Comparison of ENCODE assay signal across 33 cellular contexts in genomic region chr11:105179542-105180278, GRCh38. TPM values are rescaled to one million over a fixed set of nuclear protein-coding genes. Genes with fewer than 3 reads are reported as not detected.
A peak's percentile ranks its signal among the peaks of the same experiment; 100 is the strongest.
DNase-seq lines count a peak whose midpoint lies in the region; ATAC-seq, FAIRE-seq and TF ChIP-seq lines count a peak whose summit lies in the region.
"Had no signal": no experiment of that assay in that cellular context is flagged by ENCODE, and none has a peak within 500 bp of the region (broad histone marks: within the 10 kb centered on the region; RNA-seq: fewer than 3 reads in every experiment).

No MANE protein-coding gene starts in this region.

- 9% methylated on average over 5 of the region's 5 CpGs for WGBS in HepG2 (ENCODE audit: low lambda C conversion rate)
- WGBS in right lobe of liver (ENCODE audit: insufficient coverage, low coverage, low lambda C conversion rate, missing lambda C conversion rate), result 31% methylated on average over 5 of the region's 5 CpGs
- 29 to 58% (median 44%) methylated on average over 5 of the region's 5 CpGs for WGBS in small intestine, 3 donors

- TF ChIP-seq RAD21 in HepG2 (CRISPR knock-in tag; IDR thresholded peaks at IDR 0.05), result no peak

- H3K4me2 ChIP-seq in HepG2 (ENCODE audit: low read depth, low read length), result peak overlapping the region; percentile 38; the same call in 1 of the 2 replicates
- no peak overlapping the region for H3K4me2 ChIP-seq in astrocyte (ENCODE audit: low read length)

- H3K9me3 ChIP-seq in HepG2 (ENCODE audit: low read length) (no peaks in the 10 kb centered on the region), right lobe of liver (no peaks in the 10 kb centered on the region), astrocyte (ENCODE audit: insufficient read depth, low read depth, low read length) (no peaks in the 10 kb centered on the region), small intestine (ENCODE audit: control insufficient read depth, low read depth) (no peaks in the 10 kb centered on the region)
- H3K9me3 ChIP-seq: ascending aorta, spleen had no signal

- POLR2A ChIA-PET in HepG2 (lab: Yijun Ruan, JAX), result interaction anchor here (1.0 to 1.3 kb wide), 2 partner anchors 9 to 23 kb away, joined by 3 to 5 read pairs; no protein-coding TSS in a partner anchor
- POLR2A ChIA-PET in activated CD4-positive, alpha-beta T cell treated with anti-CD3 and anti-CD28 coated beads for 36 hours (lab: Charles Lee), result no interaction called here

- TF ChIP-seq CTCF in HepG2 (CRISPR knock-in tag; IDR thresholded peaks at IDR 0.05), result no peak
- TF ChIP-seq CTCF in right lobe of liver (IDR thresholded peaks at IDR 0.05), result no peak
- TF ChIP-seq CTCF in astrocyte (IDR thresholded peaks at IDR 0.05; ENCODE audit: insufficient read depth, low read depth, low read length), result no peak

- H3K27me3 ChIP-seq in HepG2 (ENCODE audit: control insufficient read depth in 1 of 2, insufficient read depth in 2 of 2, low read length in 2 of 2), result no peaks in the 10 kb centered on the region
- H3K27me3 ChIP-seq in right lobe of liver, result no peaks in the 10 kb centered on the region
- no peaks in the 10 kb centered on the region for H3K27me3 ChIP-seq in astrocyte (ENCODE audit: insufficient read depth, low read length)
- no peaks in the 10 kb centered on the region for H3K27me3 ChIP-seq in small intestine (ENCODE audit: control insufficient read depth in 2 of 2, insufficient read depth in 2 of 2, low read length in 2 of 2)
- H3K27me3 ChIP-seq: ascending aorta, dorsolateral prefrontal cortex, spleen had no signal

- no peaks in the 10 kb centered on the region for H3K36me3 Mint-ChIP-seq in astrocyte (ENCODE audit: low read depth, unreplicated experiment)
- H3K36me3 Mint-ChIP-seq in activated CD4-positive, alpha-beta T cell treated with anti-CD3 and anti-CD28 coated beads for 36 hours (ENCODE audit: low read depth), result no peaks in the 10 kb centered on the region
- H3K36me3 Mint-ChIP-seq: activated naive CD8-positive, alpha-beta T cell; stimulated activated effector memory CD8-positive, alpha-beta T cell treated with anti-CD3 and anti-CD28 coated beads, Interleukin-12 subunit alpha, Interleukin-12 subunit beta, amount 100 ng/mL, for 72 hours had no signal

- in situ Hi-C loops in HepG2 (cut with HindIII; ENCODE audit: extremely low pct_ligation_motif_present, low pct_unique_long_range_greater_than_20kb), result no loop called here

- FAIRE-seq in HepG2 (lab: Jason Lieb, UNC) (no peak), astrocyte (lab: Jason Lieb, UNC) (no peak), small intestine (lab: Jason Lieb, UNC) (no peak)
- FAIRE-seq: endothelial cell of umbilical vein, H54 had no signal

- no peak for TF ChIP-seq POLR2A in HepG2 (IDR thresholded peaks at IDR 0.05; ENCODE audit: insufficient read depth in 1 of 2, low read depth in 2 of 2, low read length in 2 of 2)
- TF ChIP-seq POLR2A in right lobe of liver (IDR thresholded peaks at IDR 0.05), result no peak

- H3K27me3 Mint-ChIP-seq in astrocyte (ENCODE audit: low read depth, unreplicated experiment), result no peaks in the 10 kb centered on the region
- peaks cover 7% of the 10 kb centered on the region for H3K27me3 Mint-ChIP-seq in activated CD4-positive, alpha-beta T cell treated with anti-CD3 and anti-CD28 coated beads for 36 hours

- TF ChIP-seq EP300 in HepG2 (IDR thresholded peaks at IDR 0.05; ENCODE audit: low read depth in 2 of 2, low read length in 2 of 2) (0 out of 4 replicates have a peak, but pooled peaks of 1 of the 2 experiments have one; percentile 15), HepG2 (CRISPR knock-in tag; IDR thresholded peaks at IDR 0.05; ENCODE audit: borderline replicate concordance) (no peak)

- H3K4me3 ChIP-seq in HepG2 (replicated peaks in 1 of 3; ENCODE audit: insufficient read depth in 1 of 3, low read depth in 2 of 3, low read length in 3 of 3), result 0 out of 6 replicates have a peak overlapping the region, but pooled peaks of 1 of the 3 experiments have one; percentile 11
- H3K4me3 ChIP-seq in right lobe of liver, result no peak overlapping the region
- H3K4me3 ChIP-seq in astrocyte (ENCODE audit: insufficient read depth, low read depth, low read length), result no peak overlapping the region
- no peak overlapping the region for H3K4me3 ChIP-seq in small intestine (ENCODE audit: low read depth in 1 of 2, low read length in 2 of 2)
- H3K4me3 ChIP-seq: ascending aorta, dorsolateral prefrontal cortex, spleen had no signal

- CTCF ChIA-PET in HepG2 (lab: Yijun Ruan, JAX; ENCODE audit: low intra/inter-chr PET ratio, low total read pairs), result no interaction called here
- CTCF ChIA-PET in activated CD4-positive, alpha-beta T cell treated with anti-CD3 and anti-CD28 coated beads for 36 hours (lab: Charles Lee), result no interaction called here

- H3K9me3 Mint-ChIP-seq in astrocyte (ENCODE audit: unreplicated experiment), result no peaks in the 10 kb centered on the region
- H3K9me3 Mint-ChIP-seq in activated CD4-positive, alpha-beta T cell treated with anti-CD3 and anti-CD28 coated beads for 36 hours (ENCODE audit: low read depth), result no peaks in the 10 kb centered on the region
- H3K9me3 Mint-ChIP-seq: activated T-helper 17 cell treated with anti-CD3 and anti-CD28 coated beads, Interleukin-2, amount 50 U/mL, for 72 hours; CD4-positive, alpha-beta T cell; central memory CD8-positive, alpha-beta T cell; stimulated activated effector memory CD8-positive, alpha-beta T cell treated with anti-CD3 and anti-CD28 coated beads, Interleukin-12 subunit alpha, Interleukin-12 subunit beta, amount 100 ng/mL, for 72 hours had no signal

- peak; percentile 88 for ATAC-seq in HepG2
- no peak for ATAC-seq in right lobe of liver
- ATAC-seq in HG03159 (IDR thresholded peaks at IDR 0.05; ENCODE audit: unreplicated experiment), result no peak
- ATAC-seq in GM18873 (IDR thresholded peaks at IDR 0.05; ENCODE audit: low FRiP score, unreplicated experiment), result no peak
- no peak for ATAC-seq in activated CD4-positive, alpha-beta T cell treated with anti-CD3 and anti-CD28 coated beads for 36 hours
- ATAC-seq: activated T-helper 17 cell treated with anti-CD3 and anti-CD28 coated beads, Interleukin-2, amount 50 U/mL, for 72 hours; stimulated activated effector memory CD8-positive, alpha-beta T cell treated with anti-CD3 and anti-CD28 coated beads, Interleukin-12 subunit alpha, Interleukin-12 subunit beta, amount 100 ng/mL, for 72 hours had no signal

- H3K27ac ChIP-seq in HepG2 (ENCODE audit: extremely low read length, insufficient read depth, low read length) (no peak overlapping the region), right lobe of liver (no peak overlapping the region), astrocyte (ENCODE audit: low read depth, low read length) (no peak overlapping the region), small intestine (ENCODE audit: low read depth in 1 of 2, low read length in 1 of 2) (no peak overlapping the region)
- H3K27ac ChIP-seq: ascending aorta, dorsolateral prefrontal cortex, WERI-Rb-1 had no signal

- DNase-seq in HepG2 (ENCODE audit: low spot score) (peak; percentile 87), right lobe of liver (no peak), NCI-H446 treated with DMSO at 0.1 percent for 48 hours (lab: John Stamatoyannopoulos, UW) (peak; percentile 21), astrocyte (ENCODE audit: low read depth) (peak; percentile 4), small intestine (peak; percentile 21)
- no peak for DNase-seq in activated CD4-positive, alpha-beta T cell treated with anti-CD3 and anti-CD28 coated beads for 36 hours
- DNase-seq: 8988T; activated CD4-positive, alpha-beta T cell treated with anti-CD3 and anti-CD28 coated beads, Interleukin-2, amount 50 U/mL, for 48 hours; activated CD8-positive, alpha-beta memory T cell treated with anti-CD3 and anti-CD28 coated beads, Interleukin-2, amount 50 U/mL, for 48 hours; CD4-positive, alpha-beta T cell; dorsolateral prefrontal cortex; GDM1; head of caudate nucleus; MV-4-11; NCI-H2081 treated with DMSO at 0.1 percent for 48 hours; NCI-H82; spleen; stimulated activated CD4-positive, alpha-beta T cell treated with anti-CD3 and anti-CD28 coated beads, Interleukin-2, amount 100 ng/mL, for 48 hours; substantia nigra; T-helper 9 cell; WERI-Rb-1 had no signal

- H3K4me1 Mint-ChIP-seq in astrocyte (ENCODE audit: low read depth, unreplicated experiment), result peaks cover 10% of the 10 kb centered on the region
- H3K4me1 Mint-ChIP-seq in activated CD4-positive, alpha-beta T cell treated with anti-CD3 and anti-CD28 coated beads for 36 hours, result no peaks in the 10 kb centered on the region
- H3K4me1 Mint-ChIP-seq: activated T-helper 17 cell treated with anti-CD3 and anti-CD28 coated beads, Interleukin-2, amount 50 U/mL, for 72 hours; central memory CD8-positive, alpha-beta T cell; stimulated activated effector memory CD8-positive, alpha-beta T cell treated with anti-CD3 and anti-CD28 coated beads, Interleukin-12 subunit alpha, Interleukin-12 subunit beta, amount 100 ng/mL, for 72 hours had no signal

- BruUV-seq in HepG2 (replicated peaks; lab: Mats Ljungman, UMichigan), result no TSS peak

- intact Hi-C loops in HepG2 (cut with micrococcal nuclease; ENCODE audit: unreplicated experiment) (no loop called here), right lobe of liver (cut with DNase I) (no loop called here)
- intact Hi-C loops in activated CD4-positive, alpha-beta T cell treated with anti-CD3 and anti-CD28 coated beads for 36 hours (cut with DNase I, micrococcal nuclease), result no loop called here

- H3K4me3 Mint-ChIP-seq in astrocyte (ENCODE audit: unreplicated experiment), result no peak overlapping the region
- no peak overlapping the region for H3K4me3 Mint-ChIP-seq in activated CD4-positive, alpha-beta T cell treated with anti-CD3 and anti-CD28 coated beads for 36 hours
- H3K4me3 Mint-ChIP-seq: activated naive CD8-positive, alpha-beta T cell; activated T-helper 17 cell treated with anti-CD3 and anti-CD28 coated beads, Interleukin-2, amount 50 U/mL, for 72 hours; CD4-positive, alpha-beta T cell; central memory CD8-positive, alpha-beta T cell; stimulated activated effector memory CD8-positive, alpha-beta T cell treated with anti-CD3 and anti-CD28 coated beads, Interleukin-12 subunit alpha, Interleukin-12 subunit beta, amount 100 ng/mL, for 72 hours had no signal

- no peak overlapping the region for H3K9ac ChIP-seq in HepG2 (ENCODE audit: insufficient read depth, low read depth, low read length)
- H3K9ac ChIP-seq in astrocyte (ENCODE audit: low read length), result no peak overlapping the region

- H3K36me3 ChIP-seq in HepG2 (replicated peaks in 1 of 2; ENCODE audit: control insufficient read depth in 1 of 2, insufficient read depth in 2 of 2, low read length in 2 of 2) (no peaks in the 10 kb centered on the region), right lobe of liver (no peaks in the 10 kb centered on the region), astrocyte (ENCODE audit: insufficient read depth, low read length) (no peaks in the 10 kb centered on the region), small intestine (ENCODE audit: control insufficient read depth in 2 of 2, insufficient read depth in 2 of 2, low read length in 2 of 2) (no peaks in the 10 kb centered on the region)
- H3K36me3 ChIP-seq: ascending aorta, spleen, WERI-Rb-1 had no signal

- H2AFZ ChIP-seq in HepG2 (ENCODE audit: low read length), result no peak overlapping the region
- no peak overlapping the region for H2AFZ ChIP-seq in astrocyte (ENCODE audit: low read depth, low read length)

- no peaks in the 10 kb centered on the region for H4K20me1 ChIP-seq in HepG2 (ENCODE audit: insufficient read depth, low read length)
- H4K20me1 ChIP-seq in astrocyte (ENCODE audit: insufficient read depth, low read length), result no peaks in the 10 kb centered on the region

- H3K79me2 ChIP-seq in HepG2 (ENCODE audit: insufficient read depth, low read length) (no peaks in the 10 kb centered on the region), astrocyte (ENCODE audit: insufficient read depth, low read length) (no peaks in the 10 kb centered on the region)

- peaks cover 11% of the 10 kb centered on the region for H3K4me1 ChIP-seq in HepG2 (ENCODE audit: insufficient read depth, low read length)
- no peaks in the 10 kb centered on the region for H3K4me1 ChIP-seq in right lobe of liver
- H3K4me1 ChIP-seq in astrocyte (ENCODE audit: insufficient read depth, low read length), result peaks cover 3% of the 10 kb centered on the region
- no peaks in the 10 kb centered on the region for H3K4me1 ChIP-seq in small intestine (ENCODE audit: control insufficient read depth in 2 of 2, insufficient read depth in 1 of 2, low read depth in 1 of 2, low read length in 1 of 2)
- H3K4me1 ChIP-seq: ascending aorta had no signal

- no peak overlapping the region for H3K27ac Mint-ChIP-seq in astrocyte (ENCODE audit: unreplicated experiment)
- no peak overlapping the region for H3K27ac Mint-ChIP-seq in activated CD4-positive, alpha-beta T cell treated with anti-CD3 and anti-CD28 coated beads for 36 hours
- H3K27ac Mint-ChIP-seq: activated naive CD8-positive, alpha-beta T cell; activated T-helper 17 cell treated with anti-CD3 and anti-CD28 coated beads, Interleukin-2, amount 50 U/mL, for 72 hours; CD4-positive, alpha-beta T cell; stimulated activated effector memory CD8-positive, alpha-beta T cell treated with anti-CD3 and anti-CD28 coated beads, Interleukin-12 subunit alpha, Interleukin-12 subunit beta, amount 100 ng/mL, for 72 hours had no signal

RNA-seq across cellular contexts. Expression of gene CARD18, which starts 40.1 kb away (rescaled TPM):
- total RNA-seq in HepG2 (2016; rRNA removed; fragmentation: Illumina TruSeq; extraction: Trizol), result not detected in 2 replicates
- not detected in 2 replicates for total RNA-seq in HepG2 (2016; cell fraction: cytosol; rRNA removed; fragmentation: Illumina TruSeq; extraction: Trizol; ENCODE audit: low read depth)
- not detected in 2 replicates for total RNA-seq in HepG2 (2016; cell fraction: insoluble cytoplasmic fraction; rRNA removed; fragmentation: Illumina TruSeq; extraction: Trizol)
- total RNA-seq in HepG2 (2016; cell fraction: membrane; rRNA removed; fragmentation: Illumina TruSeq; extraction: Trizol), result not detected in 2 replicates
- not detected in 2 replicates for total RNA-seq in HepG2 (2016; cell fraction: nucleus; rRNA removed; fragmentation: Illumina TruSeq; extraction: Trizol)
- not detected in 2 replicates for polyA plus RNA-seq in HepG2 (2011; rRNA removed)
- polyA plus RNA-seq in HepG2 (2011; cell fraction: cytosol; rRNA removed), result not detected in 2 replicates
- polyA plus RNA-seq in HepG2 (2011; cell fraction: nucleus; rRNA removed), result not detected in 2 replicates
- polyA plus RNA-seq in HepG2 (2012), result not detected in 2 replicates
- polyA plus RNA-seq in HepG2 (2016; cell fraction: cytosol; fragmentation: Illumina TruSeq; extraction: Trizol; ENCODE audit: low read depth), result not detected in 2 replicates
- not detected in 2 replicates for polyA plus RNA-seq in HepG2 (2016; cell fraction: insoluble cytoplasmic fraction; fragmentation: Illumina TruSeq; extraction: Trizol; ENCODE audit: low read depth)
- polyA plus RNA-seq in HepG2 (2016; cell fraction: membrane; fragmentation: Illumina TruSeq; extraction: Trizol; ENCODE audit: low read depth), result not detected in 2 replicates
- polyA plus RNA-seq in HepG2 (2016; cell fraction: nucleus; fragmentation: Illumina TruSeq; extraction: Trizol; ENCODE audit: insufficient read depth, low read depth), result not detected in 2 replicates
- polyA minus RNA-seq in HepG2 (2011; rRNA and poly(A)+ RNA removed; ENCODE audit: low replicate concordance), result not detected in 2 replicates
- polyA minus RNA-seq in HepG2 (2011; cell fraction: cytosol; rRNA and poly(A)+ RNA removed), result not detected in 2 replicates
- not detected in 2 replicates for polyA minus RNA-seq in HepG2 (2011; cell fraction: nucleus; rRNA and poly(A)+ RNA removed)
- total RNA-seq in right lobe of liver, result not detected
- total RNA-seq in astrocyte, result not detected in 2 replicates
- polyA plus RNA-seq in small intestine, result not detected
- not detected for total RNA-seq in activated CD4-positive, alpha-beta T cell treated with anti-CD3 and anti-CD28 coated beads for 36 hours
- total RNA-seq: activated T-helper 17 cell treated with anti-CD3 and anti-CD28 coated beads, Interleukin-2, amount 50 U/mL, for 72 hours; ascending aorta; CD4-positive, alpha-beta T cell; endothelial cell of umbilical vein; OCI-LY7; renal cortical epithelial cell; spleen; urinary bladder had no signal
- polyA plus RNA-seq: endothelial cell of umbilical vein, spleen, urinary bladder had no signal

Comparison
In these comparisons a context has a peak if more than half of its experiments do, and no peak if none do; other contexts are left out.
1. DNase-seq: peak in HepG2 (single experiment), NCI-H446 treated with DMSO at 0.1 percent for 48 hours (single experiment), astrocyte (single experiment) and small intestine (single experiment); none in right lobe of liver (0 of 3) and activated CD4-positive, alpha-beta T cell treated with anti-CD3 and anti-CD28 coated beads for 36 hours (single experiment).